ENCODE assay signal across 1 cellular context in the genomic region with DNA sequence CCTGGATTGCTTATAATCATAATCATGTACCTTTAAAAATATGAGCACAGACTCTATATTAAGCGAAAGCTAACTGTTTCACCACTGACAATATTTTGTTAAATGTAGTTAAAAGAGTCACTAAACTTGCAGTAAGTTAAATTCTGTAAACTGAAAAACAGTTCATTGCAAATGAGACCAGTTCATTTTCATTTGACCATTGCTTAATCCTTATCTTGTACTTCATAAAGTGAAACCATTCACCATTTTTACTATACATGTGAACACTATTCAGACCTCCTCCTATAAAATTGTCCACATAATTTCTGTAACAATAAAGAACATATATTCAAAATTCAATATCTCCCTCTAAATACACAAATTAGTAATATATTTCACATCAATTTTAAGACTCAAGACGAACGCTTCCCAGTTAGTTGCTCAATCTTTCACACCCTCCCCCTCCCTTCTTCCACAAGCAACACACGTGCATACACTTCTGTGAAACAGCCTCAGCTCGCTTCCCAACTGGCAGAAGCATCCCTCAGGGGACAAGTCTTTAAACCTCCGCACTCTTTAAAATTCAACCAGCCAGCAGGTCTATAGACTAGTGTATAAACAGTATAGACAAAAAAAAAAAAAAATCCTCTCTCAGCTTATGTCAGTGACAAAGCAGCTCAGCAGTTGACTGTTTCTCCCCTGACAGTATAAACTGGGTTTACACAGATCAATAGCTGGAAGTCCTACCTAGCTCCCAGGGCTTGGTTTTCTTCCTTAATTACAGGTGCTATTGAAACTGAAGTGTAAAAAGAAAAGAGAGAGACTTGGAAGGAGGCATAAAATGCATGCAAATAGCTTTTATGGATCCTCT.
A peak's percentile ranks its signal among the peaks of the same experiment; 100 is the strongest.
TF ChIP-seq lines count a peak whose summit lies in the region.

No MANE protein-coding gene starts in this region.

TF ChIP-seq in K562, 482 proteins besides CTCF, POLR2A, EP300 and RAD21 (continued from another document):
- TF ChIP-seq, protein P1, sequence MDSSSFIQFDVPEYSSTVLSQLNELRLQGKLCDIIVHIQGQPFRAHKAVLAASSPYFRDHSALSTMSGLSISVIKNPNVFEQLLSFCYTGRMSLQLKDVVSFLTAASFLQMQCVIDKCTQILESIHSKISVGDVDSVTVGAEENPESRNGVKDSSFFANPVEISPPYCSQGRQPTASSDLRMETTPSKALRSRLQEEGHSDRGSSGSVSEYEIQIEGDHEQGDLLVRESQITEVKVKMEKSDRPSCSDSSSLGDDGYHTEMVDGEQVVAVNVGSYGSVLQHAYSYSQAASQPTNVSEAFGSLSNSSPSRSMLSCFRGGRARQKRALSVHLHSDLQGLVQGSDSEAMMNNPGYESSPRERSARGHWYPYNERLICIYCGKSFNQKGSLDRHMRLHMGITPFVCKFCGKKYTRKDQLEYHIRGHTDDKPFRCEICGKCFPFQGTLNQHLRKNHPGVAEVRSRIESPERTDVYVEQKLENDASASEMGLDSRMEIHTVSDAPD (CRISPR knock-in tag; IDR thresholded peaks at IDR 0.05), result no peak
- TF ChIP-seq HDAC8 (tag; IDR thresholded peaks at IDR 0.05) (no peak), L3MBTL2 (IDR thresholded peaks at IDR 0.05) (peak; percentile 66; the same call in 1 of the 2 replicates), FOXK2 (conservative IDR thresholded peaks at IDR 0.05 in 1 of 2, IDR thresholded peaks at IDR 0.05 in 1 of 2; ENCODE audit: low read depth in 2 of 2) (0 out of 4 replicates have a peak, but pooled peaks of 1 of the 2 experiments have one; percentile 22), SMARCB1 (IDR thresholded peaks at IDR 0.05; ENCODE audit: insufficient read length, low read depth) (no peak), KAT2B (IDR thresholded peaks at IDR 0.05; ENCODE audit: low read depth, low read length) (no peak), ZNF561 (CRISPR knock-in tag; conservative IDR thresholded peaks at IDR 0.05) (no peak), ARID1B (IDR thresholded peaks at IDR 0.05) (peak; percentile 48; the same call in 1 of the 2 replicates), BRCA1 (IDR thresholded peaks at IDR 0.05) (no peak), BRCA1 (CRISPR knock-in tag; IDR thresholded peaks at IDR 0.05) (no peak), CXXC5 (CRISPR knock-in tag; IDR thresholded peaks at IDR 0.05) (peak; percentile 54), ZNF76 (CRISPR knock-in tag; IDR thresholded peaks at IDR 0.05; ENCODE audit: borderline replicate concordance) (no peak), XRCC3 (IDR thresholded peaks at IDR 0.05) (no peak), SIN3A (IDR thresholded peaks at IDR 0.05; ENCODE audit: borderline replicate concordance in 2 of 2, control insufficient read depth in 1 of 2, low read depth in 2 of 2, low read length in 2 of 2) (0 out of 4 replicates have a peak, but pooled peaks of 1 of the 2 experiments have one; percentile 15), RBFOX2 (IDR thresholded peaks at IDR 0.05; ENCODE audit: low read depth, low read length) (no peak), MAFK (IDR thresholded peaks at IDR 0.05; ENCODE audit: low read length) (no peak), RCOR1 (IDR thresholded peaks at IDR 0.05; ENCODE audit: borderline replicate concordance in 1 of 2, low read depth in 2 of 2, low read length in 2 of 2) (0 out of 4 replicates have a peak, but pooled peaks of 1 of the 2 experiments have one; percentile 5), MYC (IDR thresholded peaks at IDR 0.05; ENCODE audit: low read depth, low read length) (peak; percentile 65), MYC (CRISPR knock-in tag; IDR thresholded peaks at IDR 0.05; ENCODE audit: borderline replicate concordance, low read depth) (no peak), ELF4 (CRISPR knock-in tag; IDR thresholded peaks at IDR 0.05) (0 out of 2 replicates have a peak, but pooled peaks have one; percentile 31), MTA2 (IDR thresholded peaks at IDR 0.05; ENCODE audit: low read depth) (0 out of 2 replicates have a peak, but pooled peaks have one; percentile 15), EP400 (IDR thresholded peaks at IDR 0.05) (peak; percentile 57), CEBPG (CRISPR knock-in tag; IDR thresholded peaks at IDR 0.05) (peak; percentile 65), CEBPG (tag; conservative IDR thresholded peaks at IDR 0.05 in 1 of 2, IDR thresholded peaks at IDR 0.05 in 1 of 2) (peak; percentile 86 to 97), DACH1 (IDR thresholded peaks at IDR 0.05; ENCODE audit: partially characterized antibody) (peak; percentile 15), ZNF444 (CRISPR knock-in tag; IDR thresholded peaks at IDR 0.05) (no peak), ILF3 (IDR thresholded peaks at IDR 0.05; ENCODE audit: borderline replicate concordance) (0 out of 2 replicates have a peak, but pooled peaks have one; percentile 16), DMBX1 (CRISPR knock-in tag; IDR thresholded peaks at IDR 0.05; ENCODE audit: borderline replicate concordance) (0 out of 2 replicates have a peak, but pooled peaks have one; percentile 31), ZNF384 (IDR thresholded peaks at IDR 0.05; ENCODE audit: low read depth, low read length) (peak; percentile 46; the same call in 1 of the 2 replicates), DPF2 (IDR thresholded peaks at IDR 0.05) (peak; percentile 69; the same call in 1 of the 2 replicates), SOX6 (IDR thresholded peaks at IDR 0.05) (peak; percentile 50; the same call in 1 of the 2 replicates), ATF1 (CRISPR knock-in tag; IDR thresholded peaks at IDR 0.05) (no peak), ATF1 (tag; IDR thresholded peaks at IDR 0.05) (0 out of 2 replicates have a peak, but pooled peaks have one; percentile 20), CEBPB (tag; IDR thresholded peaks at IDR 0.05) (peak; percentile 98), CCNT2 (IDR thresholded peaks at IDR 0.05; ENCODE audit: borderline replicate concordance, extremely low read depth, insufficient read length, low read depth, low read length) (no peak)
- TF ChIP-seq, protein P2, sequence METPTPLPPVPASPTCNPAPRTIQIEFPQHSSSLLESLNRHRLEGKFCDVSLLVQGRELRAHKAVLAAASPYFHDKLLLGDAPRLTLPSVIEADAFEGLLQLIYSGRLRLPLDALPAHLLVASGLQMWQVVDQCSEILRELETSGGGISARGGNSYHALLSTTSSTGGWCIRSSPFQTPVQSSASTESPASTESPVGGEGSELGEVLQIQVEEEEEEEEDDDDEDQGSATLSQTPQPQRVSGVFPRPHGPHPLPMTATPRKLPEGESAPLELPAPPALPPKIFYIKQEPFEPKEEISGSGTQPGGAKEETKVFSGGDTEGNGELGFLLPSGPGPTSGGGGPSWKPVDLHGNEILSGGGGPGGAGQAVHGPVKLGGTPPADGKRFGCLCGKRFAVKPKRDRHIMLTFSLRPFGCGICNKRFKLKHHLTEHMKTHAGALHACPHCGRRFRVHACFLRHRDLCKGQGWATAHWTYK (CRISPR knock-in tag; IDR thresholded peaks at IDR 0.05), result no peak
- TF ChIP-seq, protein P3, sequence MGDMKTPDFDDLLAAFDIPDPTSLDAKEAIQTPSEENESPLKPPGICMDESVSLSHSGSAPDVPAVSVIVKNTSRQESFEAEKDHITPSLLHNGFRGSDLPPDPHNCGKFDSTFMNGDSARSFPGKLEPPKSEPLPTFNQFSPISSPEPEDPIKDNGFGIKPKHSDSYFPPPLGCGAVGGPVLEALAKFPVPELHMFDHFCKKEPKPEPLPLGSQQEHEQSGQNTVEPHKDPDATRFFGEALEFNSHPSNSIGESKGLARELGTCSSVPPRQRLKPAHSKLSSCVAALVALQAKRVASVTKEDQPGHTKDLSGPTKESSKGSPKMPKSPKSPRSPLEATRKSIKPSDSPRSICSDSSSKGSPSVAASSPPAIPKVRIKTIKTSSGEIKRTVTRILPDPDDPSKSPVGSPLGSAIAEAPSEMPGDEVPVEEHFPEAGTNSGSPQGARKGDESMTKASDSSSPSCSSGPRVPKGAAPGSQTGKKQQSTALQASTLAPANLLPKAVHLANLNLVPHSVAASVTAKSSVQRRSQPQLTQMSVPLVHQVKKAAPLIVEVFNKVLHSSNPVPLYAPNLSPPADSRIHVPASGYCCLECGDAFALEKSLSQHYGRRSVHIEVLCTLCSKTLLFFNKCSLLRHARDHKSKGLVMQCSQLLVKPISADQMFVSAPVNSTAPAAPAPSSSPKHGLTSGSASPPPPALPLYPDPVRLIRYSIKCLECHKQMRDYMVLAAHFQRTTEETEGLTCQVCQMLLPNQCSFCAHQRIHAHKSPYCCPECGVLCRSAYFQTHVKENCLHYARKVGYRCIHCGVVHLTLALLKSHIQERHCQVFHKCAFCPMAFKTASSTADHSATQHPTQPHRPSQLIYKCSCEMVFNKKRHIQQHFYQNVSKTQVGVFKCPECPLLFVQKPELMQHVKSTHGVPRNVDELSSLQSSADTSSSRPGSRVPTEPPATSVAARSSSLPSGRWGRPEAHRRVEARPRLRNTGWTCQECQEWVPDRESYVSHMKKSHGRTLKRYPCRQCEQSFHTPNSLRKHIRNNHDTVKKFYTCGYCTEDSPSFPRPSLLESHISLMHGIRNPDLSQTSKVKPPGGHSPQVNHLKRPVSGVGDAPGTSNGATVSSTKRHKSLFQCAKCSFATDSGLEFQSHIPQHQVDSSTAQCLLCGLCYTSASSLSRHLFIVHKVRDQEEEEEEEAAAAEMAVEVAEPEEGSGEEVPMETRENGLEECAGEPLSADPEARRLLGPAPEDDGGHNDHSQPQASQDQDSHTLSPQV (IDR thresholded peaks at IDR 0.05), result peak; percentile 42; the same call in 1 of the 2 replicates
- TF ChIP-seq, protein P4, sequence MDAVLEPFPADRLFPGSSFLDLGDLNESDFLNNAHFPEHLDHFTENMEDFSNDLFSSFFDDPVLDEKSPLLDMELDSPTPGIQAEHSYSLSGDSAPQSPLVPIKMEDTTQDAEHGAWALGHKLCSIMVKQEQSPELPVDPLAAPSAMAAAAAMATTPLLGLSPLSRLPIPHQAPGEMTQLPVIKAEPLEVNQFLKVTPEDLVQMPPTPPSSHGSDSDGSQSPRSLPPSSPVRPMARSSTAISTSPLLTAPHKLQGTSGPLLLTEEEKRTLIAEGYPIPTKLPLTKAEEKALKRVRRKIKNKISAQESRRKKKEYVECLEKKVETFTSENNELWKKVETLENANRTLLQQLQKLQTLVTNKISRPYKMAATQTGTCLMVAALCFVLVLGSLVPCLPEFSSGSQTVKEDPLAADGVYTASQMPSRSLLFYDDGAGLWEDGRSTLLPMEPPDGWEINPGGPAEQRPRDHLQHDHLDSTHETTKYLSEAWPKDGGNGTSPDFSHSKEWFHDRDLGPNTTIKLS (IDR thresholded peaks at IDR 0.05; ENCODE audit: borderline replicate concordance, low read depth), result no peak
- TF ChIP-seq, protein P5, sequence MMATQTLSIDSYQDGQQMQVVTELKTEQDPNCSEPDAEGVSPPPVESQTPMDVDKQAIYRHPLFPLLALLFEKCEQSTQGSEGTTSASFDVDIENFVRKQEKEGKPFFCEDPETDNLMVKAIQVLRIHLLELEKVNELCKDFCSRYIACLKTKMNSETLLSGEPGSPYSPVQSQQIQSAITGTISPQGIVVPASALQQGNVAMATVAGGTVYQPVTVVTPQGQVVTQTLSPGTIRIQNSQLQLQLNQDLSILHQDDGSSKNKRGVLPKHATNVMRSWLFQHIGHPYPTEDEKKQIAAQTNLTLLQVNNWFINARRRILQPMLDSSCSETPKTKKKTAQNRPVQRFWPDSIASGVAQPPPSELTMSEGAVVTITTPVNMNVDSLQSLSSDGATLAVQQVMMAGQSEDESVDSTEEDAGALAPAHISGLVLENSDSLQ (IDR thresholded peaks at IDR 0.05), result 0 out of 2 replicates have a peak, but pooled peaks have one; percentile 9
- TF ChIP-seq, protein P6, sequence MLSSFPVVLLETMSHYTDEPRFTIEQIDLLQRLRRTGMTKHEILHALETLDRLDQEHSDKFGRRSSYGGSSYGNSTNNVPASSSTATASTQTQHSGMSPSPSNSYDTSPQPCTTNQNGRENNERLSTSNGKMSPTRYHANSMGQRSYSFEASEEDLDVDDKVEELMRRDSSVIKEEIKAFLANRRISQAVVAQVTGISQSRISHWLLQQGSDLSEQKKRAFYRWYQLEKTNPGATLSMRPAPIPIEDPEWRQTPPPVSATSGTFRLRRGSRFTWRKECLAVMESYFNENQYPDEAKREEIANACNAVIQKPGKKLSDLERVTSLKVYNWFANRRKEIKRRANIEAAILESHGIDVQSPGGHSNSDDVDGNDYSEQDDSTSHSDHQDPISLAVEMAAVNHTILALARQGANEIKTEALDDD (IDR thresholded peaks at IDR 0.05), result peak; percentile 64
- TF ChIP-seq, protein P7, sequence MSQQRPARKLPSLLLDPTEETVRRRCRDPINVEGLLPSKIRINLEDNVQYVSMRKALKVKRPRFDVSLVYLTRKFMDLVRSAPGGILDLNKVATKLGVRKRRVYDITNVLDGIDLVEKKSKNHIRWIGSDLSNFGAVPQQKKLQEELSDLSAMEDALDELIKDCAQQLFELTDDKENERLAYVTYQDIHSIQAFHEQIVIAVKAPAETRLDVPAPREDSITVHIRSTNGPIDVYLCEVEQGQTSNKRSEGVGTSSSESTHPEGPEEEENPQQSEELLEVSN (IDR thresholded peaks at IDR 0.05; ENCODE audit: borderline replicate concordance in 1 of 2, extremely low read depth in 1 of 2, insufficient read depth in 1 of 2, insufficient read length in 1 of 2, low read depth in 1 of 2, low read length in 1 of 2, poor library complexity in 1 of 2, severe bottlenecking in 1 of 2), result peak in 1 of 2 experiments; percentile 68
- TF ChIP-seq, protein P8, sequence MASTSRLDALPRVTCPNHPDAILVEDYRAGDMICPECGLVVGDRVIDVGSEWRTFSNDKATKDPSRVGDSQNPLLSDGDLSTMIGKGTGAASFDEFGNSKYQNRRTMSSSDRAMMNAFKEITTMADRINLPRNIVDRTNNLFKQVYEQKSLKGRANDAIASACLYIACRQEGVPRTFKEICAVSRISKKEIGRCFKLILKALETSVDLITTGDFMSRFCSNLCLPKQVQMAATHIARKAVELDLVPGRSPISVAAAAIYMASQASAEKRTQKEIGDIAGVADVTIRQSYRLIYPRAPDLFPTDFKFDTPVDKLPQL (IDR thresholded peaks at IDR 0.05; ENCODE audit: extremely low read depth, insufficient read length), result no peak
TF ChIP-seq in K562: peak in this region for 36.
